Comparison of ENCODE assay signal across 1 cellular context in the genomic region with DNA sequence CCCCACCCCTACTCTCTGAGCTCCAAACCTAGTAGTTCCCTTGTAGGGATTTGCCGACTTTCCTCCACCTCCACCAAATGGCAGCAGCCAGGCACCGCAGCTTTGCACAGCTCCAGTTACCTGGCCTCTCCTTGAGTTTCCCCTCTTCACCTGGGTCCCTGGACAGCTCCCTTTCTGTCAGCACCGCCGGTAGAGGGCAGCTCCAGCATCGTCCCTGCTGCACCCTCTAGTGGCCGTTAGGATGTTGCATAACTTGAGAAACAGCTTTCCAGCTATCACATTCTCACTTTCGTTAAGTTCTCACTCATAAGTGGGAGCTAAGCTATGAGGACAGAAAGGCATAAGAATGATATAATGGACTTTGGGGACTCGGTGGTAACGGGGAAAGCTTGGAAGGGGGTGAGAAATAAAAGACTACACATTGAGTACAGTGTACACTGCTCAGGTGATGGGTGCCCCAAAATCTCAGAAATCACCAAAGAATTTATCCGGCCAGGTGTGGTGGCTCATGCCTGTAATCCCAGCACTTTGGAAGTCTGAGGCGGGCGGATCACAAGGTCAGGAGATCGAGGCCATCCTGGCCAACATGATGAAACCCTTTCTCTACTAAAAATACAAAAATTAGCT.
TF ChIP-seq lines count a peak whose summit lies in the region.

No MANE protein-coding gene starts in this region.

TF ChIP-seq in HCT116, 20 proteins besides CTCF, POLR2A, EP300 and RAD21 (continued from another document):
- TF ChIP-seq TCF7L2 (IDR thresholded peaks at IDR 0.05; ENCODE audit: borderline replicate concordance, extremely low read depth, insufficient read depth, insufficient read length) (no peak), EZH2 (IDR thresholded peaks at IDR 0.05) (no peak)
